ENCODE assay signal across 13 cellular contexts in the genomic region with DNA sequence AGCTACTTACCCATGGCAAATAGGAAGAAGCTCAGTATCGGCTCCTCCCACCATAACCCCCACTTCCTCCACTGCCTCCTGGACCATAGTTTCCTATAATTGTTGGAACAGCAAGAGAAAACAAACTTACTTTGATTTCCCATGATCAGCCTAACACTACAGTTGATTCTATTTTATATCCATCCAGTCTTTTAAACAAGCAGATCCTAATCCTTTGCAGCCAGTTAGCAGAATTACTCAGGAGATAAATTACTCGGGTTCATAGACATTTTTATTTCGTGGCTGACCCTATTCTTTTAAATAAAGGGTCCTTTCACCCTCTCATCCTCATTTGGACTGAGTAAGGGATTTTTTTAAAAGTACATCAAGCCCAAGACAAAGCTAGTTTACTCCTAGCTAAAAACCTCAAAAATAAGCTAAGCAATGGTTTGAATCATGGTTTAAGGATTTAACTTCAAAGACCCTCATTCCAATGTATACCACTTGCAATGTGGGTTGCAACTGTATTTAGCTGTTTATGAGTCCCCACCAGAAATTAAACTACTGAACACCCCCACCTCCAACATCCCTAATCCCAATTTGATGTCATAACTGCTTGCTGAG. TPM values are rescaled to one million over a fixed set of nuclear protein-coding genes. Genes with fewer than 3 reads are reported as not detected.
DNase-seq lines count a peak whose midpoint lies in the region; ATAC-seq and TF ChIP-seq lines count a peak whose summit lies in the region.
"Had no signal": no experiment of that assay in that cellular context is flagged by ENCODE, and none has a peak within 500 bp of the region (broad histone marks: within the 10 kb centered on the region; RNA-seq: fewer than 3 reads in every experiment).

No MANE protein-coding gene starts in this region.

- H3K36me3 Mint-ChIP-seq in CD4-positive, CD25-positive, alpha-beta regulatory T cell: peaks cover 74% of the 10 kb centered on the region
- H3K36me3 Mint-ChIP-seq in T-helper 17 cell (ENCODE audit: low read depth): peaks cover 20% of the 10 kb centered on the region

- peaks cover 5% of the 10 kb centered on the region for H3K27me3 Mint-ChIP-seq in CD4-positive, CD25-positive, alpha-beta regulatory T cell
- H3K27me3 Mint-ChIP-seq in T-helper 17 cell: no peaks in the 10 kb centered on the region

- H3K9me3 ChIP-seq in CD4-positive, CD25-positive, alpha-beta regulatory T cell (ENCODE audit: control insufficient read depth in 2 of 2, low read length in 2 of 2): no peaks in the 10 kb centered on the region
- H3K9me3 ChIP-seq in HEK293 (ENCODE audit: control insufficient read depth, insufficient read depth, low read depth, low read length) (no peaks in the 10 kb centered on the region), T-helper 17 cell (ENCODE audit: control insufficient read depth, low read length, poor library complexity, severe bottlenecking) (no peaks in the 10 kb centered on the region)
- H3K9me3 ChIP-seq: uterus had no signal

- H3K27me3 ChIP-seq in CD4-positive, CD25-positive, alpha-beta regulatory T cell (ENCODE audit: control insufficient read depth, insufficient read depth, low read length): no peaks in the 10 kb centered on the region
- H3K27me3 ChIP-seq: uterus had no signal

- H3K4me1 ChIP-seq in CD4-positive, CD25-positive, alpha-beta regulatory T cell (ENCODE audit: control insufficient read depth, insufficient read depth, low read length, poor library complexity, severe bottlenecking): peaks cover 79% of the 10 kb centered on the region
- H3K4me1 ChIP-seq in HEK293 (ENCODE audit: control insufficient read depth, insufficient read depth, low read length): peaks cover 12% of the 10 kb centered on the region

- H3K4me3 Mint-ChIP-seq in CD4-positive, CD25-positive, alpha-beta regulatory T cell: peak overlapping the region; percentile 75 to 84 (median 79)
- peak overlapping the region; percentile 89 for H3K4me3 Mint-ChIP-seq in T-helper 17 cell

- peak overlapping the region; percentile 63 for H3K4me3 ChIP-seq in CD4-positive, CD25-positive, alpha-beta regulatory T cell (ENCODE audit: low read depth, low read length)
- no peak overlapping the region for H3K4me3 ChIP-seq in HEK293 (ENCODE audit: low read depth, low read length)
- H3K4me3 ChIP-seq: uterus had no signal

- POLR2A ChIA-PET in HEK293 (lab: Yijun Ruan, JAX): interaction anchor here (0.9 to 2.1 kb wide), 4 partner anchors 7 to 971 kb away, joined by 3 to 14 read pairs (median 6); a partner anchor contains a TSS

- H3K4me1 Mint-ChIP-seq in CD4-positive, CD25-positive, alpha-beta regulatory T cell: peaks cover 58 to 93% (median 82%) of the 10 kb centered on the region in 4 donors
- peaks cover 75% of the 10 kb centered on the region for H3K4me1 Mint-ChIP-seq in T-helper 17 cell

- H3K27ac ChIP-seq in CD4-positive, CD25-positive, alpha-beta regulatory T cell (ENCODE audit: insufficient read depth, low read length, poor library complexity, severe bottlenecking): peak overlapping the region; percentile 48
- H3K27ac ChIP-seq in HEK293 (ENCODE audit: extremely low read depth, low read depth, low read length): no peak overlapping the region
- H3K27ac ChIP-seq: uterus had no signal

- H3K36me3 ChIP-seq in CD4-positive, CD25-positive, alpha-beta regulatory T cell (ENCODE audit: control insufficient read depth, insufficient read depth, low read length): peaks cover 95% of the 10 kb centered on the region
- H3K36me3 ChIP-seq in HEK293 (ENCODE audit: control insufficient read depth in 2 of 2, insufficient read depth in 1 of 2, low read length in 2 of 2): peaks cover 80 to 94% of the 10 kb centered on the region in 2 experiments
- H3K36me3 ChIP-seq: uterus had no signal

- no peaks in the 10 kb centered on the region for H3K9me3 Mint-ChIP-seq in CD4-positive, CD25-positive, alpha-beta regulatory T cell

- peak overlapping the region in 2 of 3 donors; percentile 63 to 87 for H3K27ac Mint-ChIP-seq in CD4-positive, CD25-positive, alpha-beta regulatory T cell
- peak overlapping the region; percentile 99 for H3K27ac Mint-ChIP-seq in T-helper 17 cell

- no peak for DNase-seq in CD4-positive, CD25-positive, alpha-beta regulatory T cell
- DNase-seq in T-helper 17 cell: no peak
- DNase-seq in lung microvascular endothelial cell (ENCODE audit: low read depth in 2 of 2): peak; percentile 39 to 64
- no peak for DNase-seq in germinal center (ENCODE audit: low spot score)
- DNase-seq: aorta, DMS 273 treated with DMSO at 0.1 percent for 48 hours, NCI-H1930, uterus had no signal

- ATAC-seq in CD4-positive, CD25-positive, alpha-beta regulatory T cell (ENCODE audit: low read depth in 2 of 2): no peak
- ATAC-seq in T-helper 17 cell: no peak
- no peak for ATAC-seq in HG03354 (IDR thresholded peaks at IDR 0.05; ENCODE audit: poor library complexity, severe bottlenecking, unreplicated experiment)
- ATAC-seq in HG03135 (IDR thresholded peaks at IDR 0.05; ENCODE audit: unreplicated experiment): no peak
- ATAC-seq in GM18873 (IDR thresholded peaks at IDR 0.05; ENCODE audit: low FRiP score, unreplicated experiment): no peak
- ATAC-seq: sciatic nerve had no signal

- TF ChIP-seq CTCF in HEK293 (tag by site-specific recombination; IDR thresholded peaks at IDR 0.05): no peak

- CTCF ChIA-PET in HEK293 (lab: Yijun Ruan, JAX): interaction anchor here (1.0 to 2.8 kb wide), 5 partner anchors 101 to 299 kb away, joined by 3 to 21 read pairs (median 3); no protein-coding TSS in a partner anchor

TF ChIP-seq in HEK293, 187 proteins besides CTCF, POLR2A, EP300 and RAD21:
- no peak for TF ChIP-seq ZNF585B (tag by site-specific recombination; IDR thresholded peaks at IDR 0.05)
- TF ChIP-seq ZNF2 (tag by site-specific recombination; IDR thresholded peaks at IDR 0.05): no peak
- no peak for TF ChIP-seq ZNF701 (tag by site-specific recombination; IDR thresholded peaks at IDR 0.05)
- TF ChIP-seq ZNF521 (tag by site-specific recombination; IDR thresholded peaks at IDR 0.05): no peak
- TF ChIP-seq, protein P1, sequence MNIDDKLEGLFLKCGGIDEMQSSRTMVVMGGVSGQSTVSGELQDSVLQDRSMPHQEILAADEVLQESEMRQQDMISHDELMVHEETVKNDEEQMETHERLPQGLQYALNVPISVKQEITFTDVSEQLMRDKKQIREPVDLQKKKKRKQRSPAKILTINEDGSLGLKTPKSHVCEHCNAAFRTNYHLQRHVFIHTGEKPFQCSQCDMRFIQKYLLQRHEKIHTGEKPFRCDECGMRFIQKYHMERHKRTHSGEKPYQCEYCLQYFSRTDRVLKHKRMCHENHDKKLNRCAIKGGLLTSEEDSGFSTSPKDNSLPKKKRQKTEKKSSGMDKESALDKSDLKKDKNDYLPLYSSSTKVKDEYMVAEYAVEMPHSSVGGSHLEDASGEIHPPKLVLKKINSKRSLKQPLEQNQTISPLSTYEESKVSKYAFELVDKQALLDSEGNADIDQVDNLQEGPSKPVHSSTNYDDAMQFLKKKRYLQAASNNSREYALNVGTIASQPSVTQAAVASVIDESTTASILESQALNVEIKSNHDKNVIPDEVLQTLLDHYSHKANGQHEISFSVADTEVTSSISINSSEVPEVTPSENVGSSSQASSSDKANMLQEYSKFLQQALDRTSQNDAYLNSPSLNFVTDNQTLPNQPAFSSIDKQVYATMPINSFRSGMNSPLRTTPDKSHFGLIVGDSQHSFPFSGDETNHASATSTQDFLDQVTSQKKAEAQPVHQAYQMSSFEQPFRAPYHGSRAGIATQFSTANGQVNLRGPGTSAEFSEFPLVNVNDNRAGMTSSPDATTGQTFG (tag by site-specific recombination; IDR thresholded peaks at IDR 0.05; ENCODE audit: borderline replicate concordance): no peak
- TF ChIP-seq ZNF48 (tag by site-specific recombination; IDR thresholded peaks at IDR 0.05): no peak
- no peak for TF ChIP-seq ZNF354C (tag by site-specific recombination; IDR thresholded peaks at IDR 0.05; ENCODE audit: borderline replicate concordance, low read depth)
- TF ChIP-seq ZNF341 (tag by site-specific recombination; IDR thresholded peaks at IDR 0.05; ENCODE audit: low read depth): peak; percentile 54; the same call in 1 of the 2 replicates

RNA-seq across cellular contexts. Expression of a gene that starts 8.0 kb away (rescaled TPM):
- total RNA-seq in CD4-positive, CD25-positive, alpha-beta regulatory T cell: 465 TPM
- 100 to 1,000 TPM; 506 to 541 (median 520) TPM for polyA plus RNA-seq in CD4-positive, CD25-positive, alpha-beta regulatory T cell
- 100 to 1,000 TPM; 392 to 399 TPM for total RNA-seq in T-helper 17 cell
- total RNA-seq in lung microvascular endothelial cell: 67.1 and 89.4 TPM in 2 replicates

RNA-seq across cellular contexts. Expression of a gene that starts 9.0 kb away (rescaled TPM):
- 115 TPM for total RNA-seq in CD4-positive, CD25-positive, alpha-beta regulatory T cell
- 100 to 1,000 TPM in 3 of 4 donors, 10 to 100 TPM in 1; 89.1 to 135 (median 125) TPM for polyA plus RNA-seq in CD4-positive, CD25-positive, alpha-beta regulatory T cell
- total RNA-seq in T-helper 17 cell (100 to 1,000 TPM in 1 of 2 donors, 10 to 100 TPM in 1; 98.3 to 102 TPM), lung microvascular endothelial cell (95.0 and 103 TPM in 2 replicates)

RNA-seq across cellular contexts. Expression of a gene that starts 40.6 kb away (rescaled TPM):
- 10.9 TPM for total RNA-seq in CD4-positive, CD25-positive, alpha-beta regulatory T cell
- 10 to 100 TPM in 3 of 4 donors, 1 to 10 TPM in 1; 8.8 to 13.9 (median 13.2) TPM for polyA plus RNA-seq in CD4-positive, CD25-positive, alpha-beta regulatory T cell
- 1 to 10 TPM; 3.9 to 4.3 TPM for total RNA-seq in T-helper 17 cell
- total RNA-seq in lung microvascular endothelial cell: 10.3 and 19.4 TPM in 2 replicates

Comparison
In these comparisons a context has a peak if more than half of its experiments do, and no peak if none do; other contexts are left out.
1. DNase-seq: peak in lung microvascular endothelial cell (2 of 2); none in CD4-positive, CD25-positive, alpha-beta regulatory T cell (0 of 3), T-helper 17 cell (0 of 3) and germinal center (single experiment).